ENCODE assay signal across 23 cellular contexts in genomic region chr6:75502884-75503283, GRCh38. TPM values are rescaled to one million over a fixed set of nuclear protein-coding genes. Genes with fewer than 3 reads are reported as not detected.
"Had no signal": no experiment of that assay in that cellular context is flagged by ENCODE, and none has a peak within 500 bp of the region (broad histone marks: within the 10 kb centered on the region; RNA-seq: fewer than 3 reads in every experiment).

No MANE protein-coding gene starts in this region.

- H3K27ac Mint-ChIP-seq: activated CD8-positive, alpha-beta T cell treated with anti-CD3 and anti-CD28 coated beads, Interleukin-2, amount 10 ng/mL, durations not matched to agents 7 days and 5 days; activated naive CD8-positive, alpha-beta T cell treated with anti-CD3 and anti-CD28 coated beads, Interleukin-2, amount 10 ng/mL, durations not matched to agents 7 days and 5 days; T-cell had no signal

- H3K4me1 Mint-ChIP-seq: activated naive CD8-positive, alpha-beta T cell treated with anti-CD3 and anti-CD28 coated beads, Interleukin-2, amount 10 ng/mL, durations not matched to agents 7 days and 5 days; T-cell had no signal

- H3K9me3 ChIP-seq: adrenal gland had no signal

- H3K9me3 Mint-ChIP-seq: activated naive CD8-positive, alpha-beta T cell treated with anti-CD3 and anti-CD28 coated beads, Interleukin-2, amount 10 ng/mL, durations not matched to agents 7 days and 5 days; T-cell had no signal

- H3K4me3 ChIP-seq: adrenal gland had no signal

- H3K36me3 Mint-ChIP-seq: activated naive CD8-positive, alpha-beta T cell treated with anti-CD3 and anti-CD28 coated beads, Interleukin-2, amount 10 ng/mL, durations not matched to agents 7 days and 5 days; T-cell had no signal

- H3K4me1 ChIP-seq: adrenal gland had no signal

- H3K4me3 Mint-ChIP-seq: activated CD8-positive, alpha-beta T cell treated with anti-CD3 and anti-CD28 coated beads, Interleukin-2, amount 10 ng/mL, durations not matched to agents 7 days and 5 days; activated naive CD8-positive, alpha-beta T cell treated with anti-CD3 and anti-CD28 coated beads, Interleukin-2, amount 10 ng/mL, durations not matched to agents 7 days and 5 days; T-cell had no signal

- DNase-seq: activated CD4-positive, alpha-beta T cell treated with anti-CD3 and anti-CD28 coated beads for 4 hours; activated CD8-positive, alpha-beta memory T cell treated with anti-CD3 and anti-CD28 coated beads, Interleukin-2, amount 50 U/mL, for 48 hours; activated CD8-positive, alpha-beta T cell treated with anti-CD3 and anti-CD28 coated beads, Interleukin-2, amount 10 ng/mL, durations not matched to agents 7 days and 5 days; activated naive CD4-positive, alpha-beta T cell treated with anti-CD3 and anti-CD28 coated beads, Interleukin-2, amount 50 U/mL, for 16 hours; activated naive CD8-positive, alpha-beta T cell treated with anti-CD3 and anti-CD28 coated beads, Interleukin-2, amount 10 ng/mL, durations not matched to agents 7 days and 5 days; activated T-cell treated with anti-CD3 and anti-CD28 coated beads, Interleukin-2, amount 50 U/mL, for 1 hour; adrenal gland; aorta; central memory CD4-positive, alpha-beta T cell; Kasumi-1; KBM-7; NCI-H1105 treated with DMSO at 0.1 percent for 48 hours; NCI-H146; NCI-H187 treated with DMSO at 0.1 percent for 48 hours; NCI-H2081 treated with DMSO at 0.1 percent for 48 hours; NCI-H446; NCI-H524; SHP77; T-cell had no signal

- H3K36me3 ChIP-seq: adrenal gland had no signal

- FAIRE-seq: RCC 7860 had no signal

- H3K27me3 ChIP-seq: adrenal gland had no signal

- H3K27ac ChIP-seq: adrenal gland, VCaP had no signal

- ATAC-seq: activated CD8-positive, alpha-beta T cell treated with anti-CD3 and anti-CD28 coated beads, Interleukin-2, amount 10 ng/mL, durations not matched to agents 7 days and 5 days; T-cell had no signal

RNA-seq across cellular contexts. Expression of gene FILIP1, which starts 9.3 kb away (rescaled TPM):
- total RNA-seq: activated CD8-positive, alpha-beta T cell treated with anti-CD3 and anti-CD28 coated beads, Interleukin-2, amount 10 ng/mL, durations not matched to agents 7 days and 5 days; activated naive CD8-positive, alpha-beta T cell treated with anti-CD3 and anti-CD28 coated beads, Interleukin-2, amount 10 ng/mL, durations not matched to agents 7 days and 5 days; SK-MEL-5; T-helper 2 cell treated with Interferon-gamma antibody and Interleukin-4, amounts not matched to agents 100 ng/mL and 5 ng/mL, for 36 hours had no signal
